In genomic region chr14:23494223-23494622, GRCh38 we compare ENCODE assay signal across 16 cellular contexts. TPM values are rescaled to one million over a fixed set of nuclear protein-coding genes. Genes with fewer than 3 reads are reported as not detected.
DNase-seq lines count a peak whose midpoint lies in the region; ATAC-seq and TF ChIP-seq lines count a peak whose summit lies in the region.
"Had no signal": no experiment of that assay in that cellular context is flagged by ENCODE, and none has a peak within 500 bp of the region (broad histone marks: within the 10 kb centered on the region; RNA-seq: fewer than 3 reads in every experiment).

No MANE protein-coding gene starts in this region.

- H3K27me3 ChIP-seq in H7 (ENCODE audit: control insufficient read depth, insufficient read depth, low read length) (no peaks in the 10 kb centered on the region), neural progenitor cell (no peaks in the 10 kb centered on the region), gastroesophageal sphincter (no peaks in the 10 kb centered on the region)
- H3K27me3 ChIP-seq: thyroid gland had no signal

- TF ChIP-seq POLR2A in gastroesophageal sphincter (IDR thresholded peaks at IDR 0.05) (no peak), lower leg skin (IDR thresholded peaks at IDR 0.05) (no peak)

- H3K27ac ChIP-seq in neural progenitor cell (peak overlapping the region; percentile 90), gastroesophageal sphincter (no peak overlapping the region)
- H3K27ac ChIP-seq: thyroid gland had no signal

- peak overlapping the region; percentile 22 for H3K27ac Mint-ChIP-seq in neural progenitor cell
- H3K27ac Mint-ChIP-seq in activated T-helper 1 cell treated with anti-CD3 and anti-CD28 coated beads, Interleukin-12 subunit alpha, Interleukin-12 subunit beta, Interleukin-2, Interleukin-4 antibody, amounts not matched to agents 30 ng/mL and 10 ng/mL and 1 ng/mL, durations not matched to agents 14 hours and 24 hours and 36 hours, result no peak overlapping the region
- H3K27ac Mint-ChIP-seq: activated CD4-positive, alpha-beta T cell treated with anti-CD3 and anti-CD28 coated beads, Interleukin-2, amount 10 ng/mL, durations not matched to agents 7 days and 5 days; activated T-helper 2 cell treated with anti-CD3 and anti-CD28 coated beads, Interferon-gamma antibody, Interleukin-2, Interleukin-4, amounts not matched to agents 10 μg/mL and 5 μg/mL and 100 μg/mL, durations not matched to agents 14 hours and 24 hours and 36 hours had no signal

- no peaks in the 10 kb centered on the region for H3K79me2 ChIP-seq in neural progenitor cell (ENCODE audit: low read depth)

- H3K4me2 ChIP-seq in neural progenitor cell, result peak overlapping the region; percentile 72

- TF ChIP-seq CTCF in fibroblast of villous mesenchyme (IDR thresholded peaks at IDR 0.05; ENCODE audit: insufficient read depth, low read depth, low read length) (no peak), neural progenitor cell (IDR thresholded peaks at IDR 0.05) (no peak), gastroesophageal sphincter (IDR thresholded peaks at IDR 0.05) (no peak), lower leg skin (IDR thresholded peaks at IDR 0.05) (no peak)

- H3K4me1 ChIP-seq in neural progenitor cell (peaks cover 34% of the 10 kb centered on the region), gastroesophageal sphincter (no peaks in the 10 kb centered on the region)
- H3K4me1 ChIP-seq: thyroid gland had no signal

- TF ChIP-seq EP300 in gastroesophageal sphincter (IDR thresholded peaks at IDR 0.05), result no peak

- no peaks in the 10 kb centered on the region for H3K9me3 ChIP-seq in neural progenitor cell (ENCODE audit: low read depth)
- H3K9me3 ChIP-seq in gastroesophageal sphincter, result no peaks in the 10 kb centered on the region
- H3K9me3 ChIP-seq: thyroid gland had no signal

- no peaks in the 10 kb centered on the region for H3K27me3 Mint-ChIP-seq in neural progenitor cell (ENCODE audit: insufficient read depth, low read depth)
- no peaks in the 10 kb centered on the region for H3K27me3 Mint-ChIP-seq in activated T-helper 1 cell treated with anti-CD3 and anti-CD28 coated beads, Interleukin-12 subunit alpha, Interleukin-12 subunit beta, Interleukin-2, Interleukin-4 antibody, amounts not matched to agents 30 ng/mL and 10 ng/mL and 1 ng/mL, durations not matched to agents 14 hours and 24 hours and 36 hours (ENCODE audit: insufficient read depth)
- H3K27me3 Mint-ChIP-seq: activated CD4-positive, alpha-beta T cell treated with anti-CD3 and anti-CD28 coated beads, Interleukin-2, amount 10 ng/mL, durations not matched to agents 7 days and 5 days had no signal

- H3K4me3 Mint-ChIP-seq in neural progenitor cell, result no peak overlapping the region
- no peak overlapping the region for H3K4me3 Mint-ChIP-seq in activated T-helper 1 cell treated with anti-CD3 and anti-CD28 coated beads, Interleukin-12 subunit alpha, Interleukin-12 subunit beta, Interleukin-2, Interleukin-4 antibody, amounts not matched to agents 30 ng/mL and 10 ng/mL and 1 ng/mL, durations not matched to agents 14 hours and 24 hours and 36 hours
- H3K4me3 Mint-ChIP-seq: activated CD4-positive, alpha-beta T cell treated with anti-CD3 and anti-CD28 coated beads, Interleukin-2, amount 10 ng/mL, durations not matched to agents 7 days and 5 days; CD14-positive monocyte had no signal

- no peaks in the 10 kb centered on the region for H3K36me3 ChIP-seq in H7 (replicated peaks; ENCODE audit: control insufficient read depth, insufficient read depth, low read length)
- H3K36me3 ChIP-seq in neural progenitor cell, result no peaks in the 10 kb centered on the region
- peaks cover 0 to 11% of the 10 kb centered on the region in 2 donors for H3K36me3 ChIP-seq in gastroesophageal sphincter
- H3K36me3 ChIP-seq: thyroid gland had no signal

- DNase-seq in H7 (peak; percentile 86), NCI-H69 (lab: John Stamatoyannopoulos, UW) (peak; percentile 90), fibroblast of villous mesenchyme (ENCODE audit: low read depth) (peak; percentile 20), neural progenitor cell (ENCODE audit: low spot score) (peak; percentile 94), lower leg skin (ENCODE audit: low spot score in 2 of 2) (no peak)
- no peak for DNase-seq in activated T-helper 1 cell treated with anti-CD3 and anti-CD28 coated beads, Interleukin-12 subunit alpha, Interleukin-12 subunit beta, Interleukin-2, Interleukin-4 antibody, amounts not matched to agents 30 ng/mL and 10 ng/mL and 1 ng/mL, durations not matched to agents 14 hours and 24 hours and 36 hours (ENCODE audit: low spot score)
- DNase-seq: activated CD4-positive, alpha-beta T cell treated with anti-CD3 and anti-CD28 coated beads, Interleukin-2, amount 10 ng/mL, durations not matched to agents 7 days and 5 days; Kasumi-1; NCI-H187 treated with DMSO at 0.1 percent for 48 hours; Right ventricle myocardium superior; thyroid gland had no signal

- no peak overlapping the region for H3K9ac ChIP-seq in neural progenitor cell

- no peaks in the 10 kb centered on the region for H4K20me1 ChIP-seq in neural progenitor cell (ENCODE audit: low read depth)

- H2AFZ ChIP-seq in neural progenitor cell (replicated peaks), result peak overlapping the region; percentile 43

- no peaks in the 10 kb centered on the region for H3K9me3 Mint-ChIP-seq in neural progenitor cell
- no peaks in the 10 kb centered on the region for H3K9me3 Mint-ChIP-seq in activated T-helper 1 cell treated with anti-CD3 and anti-CD28 coated beads, Interleukin-12 subunit alpha, Interleukin-12 subunit beta, Interleukin-2, Interleukin-4 antibody, amounts not matched to agents 30 ng/mL and 10 ng/mL and 1 ng/mL, durations not matched to agents 14 hours and 24 hours and 36 hours
- H3K9me3 Mint-ChIP-seq: activated CD4-positive, alpha-beta T cell treated with anti-CD3 and anti-CD28 coated beads, Interleukin-2, amount 10 ng/mL, durations not matched to agents 7 days and 5 days; activated T-helper 2 cell treated with anti-CD3 and anti-CD28 coated beads, Interferon-gamma antibody, Interleukin-2, Interleukin-4, amounts not matched to agents 10 μg/mL and 5 μg/mL and 100 μg/mL, durations not matched to agents 14 hours and 24 hours and 36 hours; CD14-positive monocyte had no signal

- peaks cover 38% of the 10 kb centered on the region for H3F3A ChIP-seq in neural progenitor cell (ENCODE audit: low read depth)

- 56 to 90% methylated on average over 1 to 2 of the region's 2 CpGs for WGBS in gastroesophageal sphincter (ENCODE audit: low coverage in 1 of 2), 2 donors
- WGBS in lower leg skin, 2 donors, result 69 to 75% methylated on average over 2 of the region's 2 CpGs

- H3K4me3 ChIP-seq in H7 (ENCODE audit: insufficient read depth, low read depth, low read length) (no peak overlapping the region), fibroblast of villous mesenchyme (ENCODE audit: low read depth, low read length) (no peak overlapping the region), neural progenitor cell (peak overlapping the region; percentile 30), gastroesophageal sphincter (no peak overlapping the region), lower leg skin (ENCODE audit: low read depth, poor library complexity, severe bottlenecking) (no peak overlapping the region)
- H3K4me3 ChIP-seq: thyroid gland had no signal

- H3K4me1 Mint-ChIP-seq in neural progenitor cell, result peaks cover 15% of the 10 kb centered on the region
- no peaks in the 10 kb centered on the region for H3K4me1 Mint-ChIP-seq in activated T-helper 1 cell treated with anti-CD3 and anti-CD28 coated beads, Interleukin-12 subunit alpha, Interleukin-12 subunit beta, Interleukin-2, Interleukin-4 antibody, amounts not matched to agents 30 ng/mL and 10 ng/mL and 1 ng/mL, durations not matched to agents 14 hours and 24 hours and 36 hours (ENCODE audit: low read depth)
- H3K4me1 Mint-ChIP-seq: activated CD4-positive, alpha-beta T cell treated with anti-CD3 and anti-CD28 coated beads, Interleukin-2, amount 10 ng/mL, durations not matched to agents 7 days and 5 days had no signal

- no peaks in the 10 kb centered on the region for H3K36me3 Mint-ChIP-seq in neural progenitor cell
- H3K36me3 Mint-ChIP-seq in activated T-helper 1 cell treated with anti-CD3 and anti-CD28 coated beads, Interleukin-12 subunit alpha, Interleukin-12 subunit beta, Interleukin-2, Interleukin-4 antibody, amounts not matched to agents 30 ng/mL and 10 ng/mL and 1 ng/mL, durations not matched to agents 14 hours and 24 hours and 36 hours (ENCODE audit: low read depth), result no peaks in the 10 kb centered on the region
- H3K36me3 Mint-ChIP-seq: CD14-positive monocyte had no signal

- intact Hi-C loops in activated T-helper 1 cell treated with anti-CD3 and anti-CD28 coated beads, Interleukin-12 subunit alpha, Interleukin-12 subunit beta, Interleukin-2, Interleukin-4 antibody, amounts not matched to agents 30 ng/mL and 10 ng/mL and 1 ng/mL, durations not matched to agents 14 hours and 24 hours and 36 hours (cut with micrococcal nuclease), result no loop called here
- intact Hi-C loops in lower leg skin (cut with DNase I; ENCODE audit: low total_unique reads), result no loop called here

- no peak for ATAC-seq in gastroesophageal sphincter

RNA-seq across cellular contexts. Expression of gene NGDN, which starts 24.7 kb away (rescaled TPM):
- total RNA-seq in H7 (2014; rRNA removed; shearing (Covaris generic)), result 58.1 and 62.8 TPM in 2 replicates
- 41.9 and 44.8 TPM in 2 replicates for total RNA-seq in fibroblast of villous mesenchyme
- total RNA-seq in neural progenitor cell (ENCODE audit: low replicate concordance), result 51.1 and 60.1 TPM in 2 replicates
- 80.1 and 84.5 TPM in 2 replicates for total RNA-seq in activated T-helper 1 cell treated with anti-CD3 and anti-CD28 coated beads, Interleukin-12 subunit alpha, Interleukin-12 subunit beta, Interleukin-2, Interleukin-4 antibody, amounts not matched to agents 30 ng/mL and 10 ng/mL and 1 ng/mL, durations not matched to agents 14 hours and 24 hours and 36 hours
- 10 to 100 TPM; 22.0 to 47.1 (median 38.1) TPM for total RNA-seq in gastroesophageal sphincter
- total RNA-seq in lower leg skin, result 10 to 100 TPM; 34.0 to 41.7 (median 37.3) TPM

RNA-seq across cellular contexts. Expression of gene ZFHX2, which starts 57.3 kb away (rescaled TPM):
- 2.2 and 3.4 TPM in 2 replicates for total RNA-seq in H7 (2014; rRNA removed; shearing (Covaris generic))
- total RNA-seq in fibroblast of villous mesenchyme (under 0.01 TPM in 2 replicates), neural progenitor cell (ENCODE audit: low replicate concordance) (0.90 and 2.2 TPM in 2 replicates), gastroesophageal sphincter (1 to 10 TPM in 2 of 4 donors, under 1 TPM in 2; 0.13 to 2.5 (median 1.2) TPM), lower leg skin (under 1 TPM; 0.19 to 0.49 (median 0.27) TPM)
- total RNA-seq in activated T-helper 1 cell treated with anti-CD3 and anti-CD28 coated beads, Interleukin-12 subunit alpha, Interleukin-12 subunit beta, Interleukin-2, Interleukin-4 antibody, amounts not matched to agents 30 ng/mL and 10 ng/mL and 1 ng/mL, durations not matched to agents 14 hours and 24 hours and 36 hours, result 2.2 and 2.7 TPM in 2 replicates

RNA-seq across cellular contexts. Expression of gene MYH7, which starts 58.8 kb away (rescaled TPM):
- not detected in 2 replicates for total RNA-seq in H7 (2014; rRNA removed; shearing (Covaris generic))
- total RNA-seq in fibroblast of villous mesenchyme (not detected in 2 replicates), neural progenitor cell (ENCODE audit: low replicate concordance) (0.19 TPM in 1 of 2 replicates, not detected in the other), gastroesophageal sphincter (not detected), lower leg skin (under 1 TPM in 3 of 4 donors, not detected in 1; 0.06 to 0.13 (median 0.08) TPM)
- total RNA-seq in activated T-helper 1 cell treated with anti-CD3 and anti-CD28 coated beads, Interleukin-12 subunit alpha, Interleukin-12 subunit beta, Interleukin-2, Interleukin-4 antibody, amounts not matched to agents 30 ng/mL and 10 ng/mL and 1 ng/mL, durations not matched to agents 14 hours and 24 hours and 36 hours, result 0.05 TPM in 2 replicates
- total RNA-seq: activated T-helper 2 cell treated with anti-CD3 and anti-CD28 coated beads, Interferon-gamma antibody, Interleukin-2, Interleukin-4, amounts not matched to agents 10 μg/mL and 5 μg/mL and 100 μg/mL, durations not matched to agents 14 hours and 24 hours and 36 hours; kidney epithelial cell; pulmonary artery endothelial cell had no signal

Comparison
In these comparisons a context has a peak if more than half of its experiments do, and no peak if none do; other contexts are left out.
1. DNase-seq: peak in H7 (single experiment), NCI-H69 (single experiment), fibroblast of villous mesenchyme (single experiment) and neural progenitor cell (single experiment); none in activated T-helper 1 cell treated with anti-CD3 and anti-CD28 coated beads, Interleukin-12 subunit alpha, Interleukin-12 subunit beta, Interleukin-2, Interleukin-4 antibody, amounts not matched to agents 30 ng/mL and 10 ng/mL and 1 ng/mL, durations not matched to agents 14 hours and 24 hours and 36 hours (single experiment) and lower leg skin (0 of 2).